ENCODE assay signal across 9 cellular contexts in genomic region chr5:169302491-169303118, GRCh38. TPM values are rescaled to one million over a fixed set of nuclear protein-coding genes. Genes with fewer than 3 reads are reported as not detected.
DNase-seq lines count a peak whose midpoint lies in the region; TF ChIP-seq lines count a peak whose summit lies in the region.
"Had no signal": no experiment of that assay in that cellular context is flagged by ENCODE, and none has a peak within 500 bp of the region (broad histone marks: within the 10 kb centered on the region; RNA-seq: fewer than 3 reads in every experiment).

No MANE protein-coding gene starts in this region.

- H3K9me3 Mint-ChIP-seq in T-helper 2 cell treated with Interferon-gamma antibody and Interleukin-4, amounts not matched to agents 5 μg/mL and 100 μg/mL, for 36 hours = no peaks in the 10 kb centered on the region

- peaks cover 4% of the 10 kb centered on the region; the same call in 1 of the 2 replicates for H3K4me1 ChIP-seq in HAP-1

- no peaks in the 10 kb centered on the region for H3K9me3 ChIP-seq in HAP-1

- peaks cover 63% of the 10 kb centered on the region for H3K27me3 Mint-ChIP-seq in T-helper 2 cell treated with Interferon-gamma antibody and Interleukin-4, amounts not matched to agents 5 μg/mL and 100 μg/mL, for 36 hours (ENCODE audit: low read depth)

- peak; percentile 91 for TF ChIP-seq CTCF in kidney epithelial cell (IDR thresholded peaks at IDR 0.05; ENCODE audit: insufficient read depth, low read length, poor library complexity, severe bottlenecking)

- H3K27me3 ChIP-seq in HAP-1 (ENCODE audit: low read depth) = peaks cover 6% of the 10 kb centered on the region; the same call in 1 of the 2 replicates
- H3K27me3 ChIP-seq in kidney epithelial cell (ENCODE audit: control insufficient read depth, insufficient read depth, low read length) = no peaks in the 10 kb centered on the region

- no peak overlapping the region for H3K4me3 Mint-ChIP-seq in T-helper 2 cell treated with Interferon-gamma antibody and Interleukin-4, amounts not matched to agents 5 μg/mL and 100 μg/mL, for 36 hours

- H3K36me3 ChIP-seq in HAP-1 (replicated peaks) (no peaks in the 10 kb centered on the region), kidney epithelial cell (ENCODE audit: control insufficient read depth, insufficient read depth, low read length) (no peaks in the 10 kb centered on the region)

- no peak overlapping the region for H3K4me3 ChIP-seq in HAP-1
- H3K4me3 ChIP-seq in kidney epithelial cell (ENCODE audit: low read depth, low read length) = no peak overlapping the region
- H3K4me3 ChIP-seq: skin epidermis had no signal

- in situ Hi-C loops in HAP-1 (cut with MboI; ENCODE audit: low sequenced_read_pairs) = loop anchor here (10.0 kb wide), 1 partner anchor 318 kb away; no protein-coding TSS in a partner anchor

- no peak overlapping the region for H3K27ac ChIP-seq in caudate nucleus (ENCODE audit: low read depth, low read length)

- no peaks in the 10 kb centered on the region for H3K36me3 Mint-ChIP-seq in T-helper 2 cell treated with Interferon-gamma antibody and Interleukin-4, amounts not matched to agents 5 μg/mL and 100 μg/mL, for 36 hours (ENCODE audit: low read depth)

- peak; percentile 66 for DNase-seq in NCI-H510A treated with DMSO at 0.1 percent for 48 hours (lab: John Stamatoyannopoulos, UW)
- no peak for DNase-seq in NCI-H510A (lab: John Stamatoyannopoulos, UW)
- DNase-seq in HAP-1 (ENCODE audit: low spot score in 2 of 2) = peak; percentile 72 to 90
- peak; percentile 70 for DNase-seq in NCI-H1048 (lab: John Stamatoyannopoulos, UW)
- peak; percentile 47 for DNase-seq in T-helper 2 cell treated with Interferon-gamma antibody and Interleukin-4, amounts not matched to agents 5 μg/mL and 100 μg/mL, for 36 hours (ENCODE audit: low spot score)
- peak in 53 of 61 donors; percentile 8 to 86 (median 58) for DNase-seq in caudate nucleus (lab: John Stamatoyannopoulos, UW)
- DNase-seq in kidney epithelial cell (ENCODE audit: low read depth) = peak; percentile 45
- DNase-seq in stimulated activated CD4-positive, alpha-beta T cell treated with anti-CD3 and anti-CD28 coated beads, Interleukin-1b, Interleukin-23, amount 100 ng/mL, for 4 hours (ENCODE audit: low read depth in 2 of 2) = peak; percentile 29 to 38

- no peak overlapping the region for H3K27ac Mint-ChIP-seq in T-helper 2 cell treated with Interferon-gamma antibody and Interleukin-4, amounts not matched to agents 5 μg/mL and 100 μg/mL, for 36 hours

- peaks cover 8% of the 10 kb centered on the region for H3K4me1 Mint-ChIP-seq in T-helper 2 cell treated with Interferon-gamma antibody and Interleukin-4, amounts not matched to agents 5 μg/mL and 100 μg/mL, for 36 hours (ENCODE audit: low read depth)

RNA-seq across cellular contexts. Expression of gene SLIT3, which starts 1.7 kb away (rescaled TPM):
- total RNA-seq in kidney epithelial cell = 2.9 and 5.0 TPM in 2 replicates
